In genomic region chr2:215361211-215361875, GRCh38 we compare ENCODE assay signal across 28 cellular contexts. TPM values are rescaled to one million over a fixed set of nuclear protein-coding genes. Genes with fewer than 3 reads are reported as not detected.
DNase-seq lines count a peak whose midpoint lies in the region; TF ChIP-seq lines count a peak whose summit lies in the region.
"Had no signal": no experiment of that assay in that cellular context is flagged by ENCODE, and none has a peak within 500 bp of the region (broad histone marks: within the 10 kb centered on the region; RNA-seq: fewer than 3 reads in every experiment).

No MANE protein-coding gene starts in this region.

- TF ChIP-seq CTCF in VCaP (conservative IDR thresholded peaks at IDR 0.05) (no peak), fibroblast of lung (conservative IDR thresholded peaks at IDR 0.05 in 1 of 2, IDR thresholded peaks at IDR 0.05 in 1 of 2; ENCODE audit: low read depth in 1 of 2, low read length in 2 of 2) (no peak), smooth muscle cell (IDR thresholded peaks at IDR 0.05; ENCODE audit: borderline replicate concordance, insufficient read depth, poor library complexity, severe bottlenecking) (no peak)

- H3K79me2 ChIP-seq in fibroblast of lung (ENCODE audit: control insufficient read depth, insufficient read depth, low read length) (no peaks in the 10 kb centered on the region), smooth muscle cell (ENCODE audit: low read depth) (no peaks in the 10 kb centered on the region)

- H3K4me1 ChIP-seq in fibroblast of lung (ENCODE audit: control insufficient read depth, extremely low read depth, insufficient read depth, low read length) (no peaks in the 10 kb centered on the region), smooth muscle cell (ENCODE audit: low read depth) (no peaks in the 10 kb centered on the region)
- H3K4me1 ChIP-seq: heart left ventricle, neural progenitor cell, sigmoid colon had no signal

- H3K9me3 ChIP-seq in fibroblast of lung (ENCODE audit: control insufficient read depth, insufficient read depth, low read depth, low read length) (no peaks in the 10 kb centered on the region), smooth muscle cell (replicated peaks; ENCODE audit: low read depth) (no peaks in the 10 kb centered on the region)
- H3K9me3 ChIP-seq: heart left ventricle, MG63, sigmoid colon had no signal

- peaks cover 35% of the 10 kb centered on the region for H3K36me3 ChIP-seq in fibroblast of lung (ENCODE audit: control insufficient read depth, insufficient read depth, low read length)
- peaks cover 55% of the 10 kb centered on the region for H3K36me3 ChIP-seq in smooth muscle cell (ENCODE audit: low read depth)
- H3K36me3 ChIP-seq: neural progenitor cell had no signal

- peak overlapping the region; percentile 51 for H3K27ac ChIP-seq in VCaP
- H3K27ac ChIP-seq in fibroblast of lung (ENCODE audit: insufficient read depth, low read length) = no peak overlapping the region
- H3K27ac ChIP-seq in smooth muscle cell (ENCODE audit: low read depth) = peak overlapping the region; percentile 84
- H3K27ac ChIP-seq: 22Rv1, dorsolateral prefrontal cortex, heart left ventricle, neural progenitor cell, sigmoid colon had no signal

- WGBS in smooth muscle cell (ENCODE audit: low lambda C conversion rate) = 87% methylated on average over 4 of the region's 4 CpGs

- H3K4me3 ChIP-seq in fibroblast of lung (replicated peaks in 1 of 4; ENCODE audit: control extremely low read depth in 1 of 4, insufficient read depth in 1 of 4, low read depth in 3 of 4, low read length in 4 of 4) (no peak overlapping the region), smooth muscle cell (no peak overlapping the region)
- H3K4me3 ChIP-seq: dorsolateral prefrontal cortex, GM23338, heart left ventricle, lung, MG63, neural progenitor cell, sigmoid colon had no signal

- H3K27me3 ChIP-seq in fibroblast of lung (ENCODE audit: control insufficient read depth, insufficient read depth, low read length) = no peaks in the 10 kb centered on the region
- no peaks in the 10 kb centered on the region for H3K27me3 ChIP-seq in smooth muscle cell (ENCODE audit: low read depth)
- H3K27me3 ChIP-seq: dorsolateral prefrontal cortex, heart left ventricle, MG63, neural progenitor cell, sigmoid colon had no signal

- peaks cover 77% of the 10 kb centered on the region for H3F3A ChIP-seq in smooth muscle cell (ENCODE audit: low read depth)

- H3K9ac ChIP-seq in fibroblast of lung (ENCODE audit: insufficient read depth, low read length) = no peak overlapping the region
- no peak overlapping the region for H3K9ac ChIP-seq in smooth muscle cell (ENCODE audit: low read depth)
- H3K9ac ChIP-seq: neural progenitor cell had no signal

- H2AFZ ChIP-seq in fibroblast of lung (ENCODE audit: low read length) = no peak overlapping the region
- no peak overlapping the region for H2AFZ ChIP-seq in smooth muscle cell (ENCODE audit: low read depth)
- H2AFZ ChIP-seq: GM23338, neural progenitor cell had no signal

- peak; percentile 7 for DNase-seq in NCI-H2171 treated with DMSO at 0.1 percent for 48 hours (lab: John Stamatoyannopoulos, UW)
- no peak for DNase-seq in NCI-H2171 (lab: John Stamatoyannopoulos, UW)
- peak; percentile 16 to 17 for DNase-seq in fibroblast of lung (ENCODE audit: low read depth in 2 of 2)
- no peak for DNase-seq in smooth muscle cell (lab: John Stamatoyannopoulos, UW; ENCODE audit: unreplicated experiment)
- no peak for DNase-seq in NCI-H446 treated with DMSO at 0.1 percent for 48 hours (lab: John Stamatoyannopoulos, UW)
- no peak for DNase-seq in HuH-7 (ENCODE audit: low spot score)
- no peak for DNase-seq in NOMO-1 treated with DMSO at 0.1 percent for 48 hours (lab: John Stamatoyannopoulos, UW; ENCODE audit: unreplicated experiment)
- DNase-seq: activated CD4-positive, alpha-beta T cell treated with anti-CD3 and anti-CD28 coated beads for 1 hour; activated CD8-positive, alpha-beta T cell treated with anti-CD3 and anti-CD28 coated beads for 36 hours; AML-193; aorta; CD4-positive, alpha-beta T cell; DMS 273 treated with DMSO at 0.1 percent for 48 hours; dorsolateral prefrontal cortex; heart left ventricle; KBM-7; MG63; NCI-H2029 treated with DMSO at 0.1 percent for 48 hours; NCI-H345; NCI-H748 treated with DMSO at 0.1 percent for 48 hours; posterior cingulate gyrus; sigmoid colon; stimulated activated naive CD4-positive, alpha-beta T cell treated with Interleukin-2 at 50 U/mL for 16 hours had no signal

- H4K20me1 ChIP-seq in fibroblast of lung (ENCODE audit: control insufficient read depth, extremely low read depth, insufficient read depth, low read length) (no peaks in the 10 kb centered on the region), smooth muscle cell (ENCODE audit: low read depth) (peaks cover 95% of the 10 kb centered on the region)

- H3K4me2 ChIP-seq in fibroblast of lung (ENCODE audit: extremely low read depth, insufficient read depth, low read length) = no peak overlapping the region
- no peak overlapping the region for H3K4me2 ChIP-seq in smooth muscle cell
- H3K4me2 ChIP-seq: GM23338, neural progenitor cell had no signal

RNA-seq across cellular contexts. Expression of gene ATIC, which starts 49.5 kb away (rescaled TPM):
- 35.4 and 40.3 TPM in 2 replicates for total RNA-seq in fibroblast of lung
- 92.7 and 119 TPM in 2 replicates for polyA plus RNA-seq in fibroblast of lung
- polyA plus RNA-seq in fibroblast of lung (2012) = 131 and 194 TPM in 2 replicates
- polyA minus RNA-seq in fibroblast of lung (ENCODE audit: low replicate concordance) = 62.0 and 116 TPM in 2 replicates
- total RNA-seq in smooth muscle cell = 10.7 and 28.3 TPM in 2 replicates
- polyA plus RNA-seq in smooth muscle cell = 67.7 and 87.3 TPM in 2 replicates

Comparison
In these comparisons a context has a peak if more than half of its experiments do, and no peak if none do; other contexts are left out.
1. DNase-seq: peak in NCI-H2171 treated with DMSO at 0.1 percent for 48 hours (single experiment) and fibroblast of lung (2 of 2); none in NCI-H2171 (single experiment), smooth muscle cell (single experiment), NCI-H446 treated with DMSO at 0.1 percent for 48 hours (single experiment), HuH-7 (single experiment) and NOMO-1 treated with DMSO at 0.1 percent for 48 hours (single experiment).